ENCODE assay signal across 18 cellular contexts in genomic region chr7:110010379-110010778, GRCh38.
DNase-seq lines count a peak whose midpoint lies in the region; ATAC-seq, FAIRE-seq and TF ChIP-seq lines count a peak whose summit lies in the region.
"Had no signal": no experiment of that assay in that cellular context is flagged by ENCODE, and none has a peak within 500 bp of the region (broad histone marks: within the 10 kb centered on the region; RNA-seq: fewer than 3 reads in every experiment).

No MANE protein-coding gene starts in this region.

- DNase-seq in ELF-1 (ENCODE audit: low read depth, low spot score) (peak; percentile 14), KBM-7 (peak; percentile 18), endodermal cell (peak; percentile 60), D721Med (ENCODE audit: insufficient read length, low spot score) (no peak)
- DNase-seq: dorsolateral prefrontal cortex; GDM1; lower lobe of right lung; NCI-H1092 treated with DMSO at 0.1 percent for 48 hours; SIG-M5; stimulated activated CD4-positive, alpha-beta T cell treated with anti-CD3 and anti-CD28 coated beads, Interleukin-4, amount 100 ng/mL, for 24 hours; stimulated activated CD8-positive, alpha-beta memory T cell treated with anti-CD3 and anti-CD28 coated beads, Interleukin-4, amount 100 ng/mL, for 48 hours had no signal

- H3K27ac ChIP-seq in endodermal cell (ENCODE audit: low read depth, low read length), result no peak overlapping the region
- H3K27ac ChIP-seq: cardiac muscle cell, dorsolateral prefrontal cortex, lower lobe of right lung, parathyroid adenoma had no signal

- no peak overlapping the region for H3K9ac ChIP-seq in endodermal cell (ENCODE audit: extremely low read depth, low read length, poor library complexity, severe bottlenecking)
- H3K9ac ChIP-seq: parathyroid adenoma had no signal

- no peak overlapping the region for H3K4me3 ChIP-seq in endodermal cell (ENCODE audit: low read length)
- H3K4me3 ChIP-seq: cardiac muscle cell, dorsolateral prefrontal cortex, lower lobe of right lung had no signal

- no peaks in the 10 kb centered on the region for H3K27me3 Mint-ChIP-seq in endodermal cell (ENCODE audit: insufficient read depth)
- H3K27me3 Mint-ChIP-seq: IgD-negative memory B cell had no signal

- ATAC-seq in GM19351 (IDR thresholded peaks at IDR 0.05; ENCODE audit: unreplicated experiment) (peak; percentile 54), HG03520 (IDR thresholded peaks at IDR 0.05; ENCODE audit: unreplicated experiment) (no peak), GM21390 (IDR thresholded peaks at IDR 0.05; ENCODE audit: unreplicated experiment) (no peak)
- ATAC-seq: lower lobe of right lung had no signal

- H3K9me3 ChIP-seq in endodermal cell (ENCODE audit: control insufficient read depth, low read length), result no peaks in the 10 kb centered on the region
- H3K9me3 ChIP-seq: lower lobe of right lung had no signal

- H3K9me3 Mint-ChIP-seq in endodermal cell, result no peaks in the 10 kb centered on the region
- H3K9me3 Mint-ChIP-seq: activated T-helper 1 cell treated with anti-CD3 and anti-CD28 coated beads, Interleukin-12 subunit alpha, Interleukin-12 subunit beta, Interleukin-2, Interleukin-4 antibody, amounts not matched to agents 30 ng/mL and 10 ng/mL and 1 ng/mL, durations not matched to agents 14 hours and 24 hours and 36 hours had no signal

- no peaks in the 10 kb centered on the region for H3K36me3 ChIP-seq in endodermal cell (ENCODE audit: control insufficient read depth, insufficient read depth, low read length)
- H3K36me3 ChIP-seq: cardiac muscle cell, lower lobe of right lung had no signal

- H3K27ac Mint-ChIP-seq in endodermal cell, result no peak overlapping the region
- H3K27ac Mint-ChIP-seq: activated T-helper 1 cell treated with anti-CD3 and anti-CD28 coated beads, Interleukin-12 subunit alpha, Interleukin-12 subunit beta, Interleukin-2, Interleukin-4 antibody, amounts not matched to agents 30 ng/mL and 10 ng/mL and 1 ng/mL, durations not matched to agents 14 hours and 24 hours and 36 hours; IgD-negative memory B cell had no signal

- FAIRE-seq in D721Med (lab: Jason Lieb, UNC), result no peak

- no peaks in the 10 kb centered on the region for H3K4me1 ChIP-seq in endodermal cell (ENCODE audit: control insufficient read depth, insufficient read depth, low read length)
- H3K4me1 ChIP-seq: lower lobe of right lung, parathyroid adenoma had no signal

- in situ Hi-C loops in KBM-7 (cut with MboI; ENCODE audit: low pct_unique_long_range_greater_than_20kb, low sequenced_read_pairs), result no loop called here

- no peaks in the 10 kb centered on the region for H3K36me3 Mint-ChIP-seq in endodermal cell (ENCODE audit: low read depth)
- H3K36me3 Mint-ChIP-seq: IgD-negative memory B cell had no signal

- TF ChIP-seq CTCF in endodermal cell (conservative IDR thresholded peaks at IDR 0.05) (no peak), D721Med (IDR thresholded peaks at IDR 0.05; ENCODE audit: insufficient read depth, missing control alignments) (no peak)

- no peak overlapping the region for H3K4me3 Mint-ChIP-seq in endodermal cell
- H3K4me3 Mint-ChIP-seq: activated T-helper 1 cell treated with anti-CD3 and anti-CD28 coated beads, Interleukin-12 subunit alpha, Interleukin-12 subunit beta, Interleukin-2, Interleukin-4 antibody, amounts not matched to agents 30 ng/mL and 10 ng/mL and 1 ng/mL, durations not matched to agents 14 hours and 24 hours and 36 hours; IgD-negative memory B cell had no signal

- no peaks in the 10 kb centered on the region for H3K27me3 ChIP-seq in endodermal cell (ENCODE audit: control insufficient read depth, insufficient read depth, low read length, poor library complexity, severe bottlenecking)
- H3K27me3 ChIP-seq: cardiac muscle cell, dorsolateral prefrontal cortex had no signal

- whole genome bisulfite sequencing in endodermal cell (ENCODE audit: insufficient coverage in 1 of 2, insufficient read length in 1 of 2), 2 experiments, result 70% methylated on average over 2 of the region's 3 CpGs; no CpG with 5 or more reads in 1 of the 2 experiments

- H3K4me1 Mint-ChIP-seq in endodermal cell, result peaks cover 8% of the 10 kb centered on the region
- H3K4me1 Mint-ChIP-seq: IgD-negative memory B cell had no signal
